Comparison of ENCODE assay signal across 17 cellular contexts in the genomic region with DNA sequence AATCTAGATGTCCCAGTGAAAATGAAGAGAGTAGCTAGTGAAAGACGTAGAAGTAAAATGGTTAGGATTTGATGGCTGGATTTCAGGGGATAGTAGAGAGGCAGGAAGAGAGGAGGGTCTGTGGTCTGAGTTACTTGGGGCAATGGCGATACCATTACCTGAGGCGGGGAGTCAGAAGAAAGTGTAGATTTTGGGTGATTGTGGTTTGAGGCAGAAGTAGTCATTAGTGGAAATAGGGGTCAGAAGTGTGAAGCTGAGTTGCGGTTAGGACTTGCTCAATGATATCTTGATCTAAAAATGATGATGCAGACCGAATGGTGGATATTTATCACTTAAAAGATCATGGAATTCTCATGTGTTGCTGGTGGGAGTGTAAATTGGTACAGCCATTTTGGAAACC. TPM values are rescaled to one million over a fixed set of nuclear protein-coding genes. Genes with fewer than 3 reads are reported as not detected.
DNase-seq lines count a peak whose midpoint lies in the region; ATAC-seq and TF ChIP-seq lines count a peak whose summit lies in the region.
"Had no signal": no experiment of that assay in that cellular context is flagged by ENCODE, and none has a peak within 500 bp of the region (broad histone marks: within the 10 kb centered on the region; RNA-seq: fewer than 3 reads in every experiment).

No MANE protein-coding gene starts in this region.

- peak in 1 of 2 donors; percentile 47 for ATAC-seq in activated naive CD4-positive, alpha-beta T cell treated with anti-CD3 and anti-CD28 coated beads, Interleukin-2, amount 50 U/mL, for 72 hours
- ATAC-seq in T-cell (replicated peaks in 1 of 4) (no peak), GM19467 (IDR thresholded peaks at IDR 0.05; ENCODE audit: unreplicated experiment) (no peak)
- ATAC-seq in effector memory CD8-positive, alpha-beta T cell (replicated peaks), result peak; percentile 69
- peak; percentile 96 for ATAC-seq in stimulated activated effector memory CD8-positive, alpha-beta T cell treated with anti-CD3 and anti-CD28 coated beads, Interleukin-12 subunit alpha, Interleukin-12 subunit beta, amount 100 ng/mL, for 72 hours
- ATAC-seq: PC-3 had no signal

- H3K4me3 Mint-ChIP-seq in T-cell, result no peak overlapping the region
- H3K4me3 Mint-ChIP-seq in effector memory CD8-positive, alpha-beta T cell, result peak overlapping the region; percentile 6 to 22
- H3K4me3 Mint-ChIP-seq in stimulated activated effector memory CD8-positive, alpha-beta T cell treated with anti-CD3 and anti-CD28 coated beads, Interleukin-12 subunit alpha, Interleukin-12 subunit beta, amount 100 ng/mL, for 72 hours, result no peak overlapping the region
- H3K4me3 Mint-ChIP-seq: HFFc6 had no signal

- H3K27ac Mint-ChIP-seq in activated naive CD4-positive, alpha-beta T cell treated with anti-CD3 and anti-CD28 coated beads, Interleukin-2, amount 50 U/mL, for 72 hours, result peak overlapping the region; percentile 23 to 24
- peak overlapping the region; percentile 10 to 13 for H3K27ac Mint-ChIP-seq in T-cell
- H3K27ac Mint-ChIP-seq in effector memory CD8-positive, alpha-beta T cell, result peak overlapping the region; percentile 1 to 13
- H3K27ac Mint-ChIP-seq in stimulated activated effector memory CD8-positive, alpha-beta T cell treated with anti-CD3 and anti-CD28 coated beads, Interleukin-12 subunit alpha, Interleukin-12 subunit beta, amount 100 ng/mL, for 72 hours, result peak overlapping the region; percentile 35
- H3K27ac Mint-ChIP-seq: HFFc6 had no signal

- TF ChIP-seq CTCF in testis (IDR thresholded peaks at IDR 0.05), result no peak

- no peaks in the 10 kb centered on the region for H3K9me3 Mint-ChIP-seq in activated naive CD4-positive, alpha-beta T cell treated with anti-CD3 and anti-CD28 coated beads, Interleukin-2, amount 50 U/mL, for 72 hours
- H3K9me3 Mint-ChIP-seq in T-cell, result no peaks in the 10 kb centered on the region
- no peaks in the 10 kb centered on the region for H3K9me3 Mint-ChIP-seq in effector memory CD8-positive, alpha-beta T cell
- no peaks in the 10 kb centered on the region for H3K9me3 Mint-ChIP-seq in stimulated activated effector memory CD8-positive, alpha-beta T cell treated with anti-CD3 and anti-CD28 coated beads, Interleukin-12 subunit alpha, Interleukin-12 subunit beta, amount 100 ng/mL, for 72 hours
- H3K9me3 Mint-ChIP-seq: HFFc6 had no signal

- H3K27ac ChIP-seq in testis, result no peak overlapping the region
- H3K27ac ChIP-seq: BLaER1 treated with 17β-estradiol and CSF1 and Interleukin-3, amounts not matched to agents 10 nM and 100 nM; RWPE1 had no signal

- peaks cover 6 to 10% (median 8%) of the 10 kb centered on the region in 3 donors for H3K4me1 Mint-ChIP-seq in T-cell
- H3K4me1 Mint-ChIP-seq in effector memory CD8-positive, alpha-beta T cell (ENCODE audit: low read depth in 2 of 2), result peaks cover 10 to 20% of the 10 kb centered on the region in 2 donors
- peaks cover 12% of the 10 kb centered on the region for H3K4me1 Mint-ChIP-seq in stimulated activated effector memory CD8-positive, alpha-beta T cell treated with anti-CD3 and anti-CD28 coated beads, Interleukin-12 subunit alpha, Interleukin-12 subunit beta, amount 100 ng/mL, for 72 hours

- 97% methylated on average over 5 of the region's 5 CpGs for WGBS in testis, 2 donors

- H3K36me3 ChIP-seq in testis (ENCODE audit: low read depth, missing control alignments), result no peaks in the 10 kb centered on the region

- H3K4me3 ChIP-seq in testis, result no peak overlapping the region
- H3K4me3 ChIP-seq: BLaER1 treated with 17β-estradiol and CSF1 and Interleukin-3, amounts not matched to agents 10 nM and 100 nM had no signal

- DNase-seq in activated naive CD4-positive, alpha-beta T cell treated with anti-CD3 and anti-CD28 coated beads, Interleukin-2, amount 50 U/mL, for 72 hours (ENCODE audit: low spot score in 2 of 2), result no peak
- DNase-seq in activated naive CD4-positive, alpha-beta T cell treated with anti-CD3 and anti-CD28 coated beads, Interleukin-2, amount 50 U/mL, for 16 hours, result no peak
- no peak for DNase-seq in T-cell
- no peak for DNase-seq in effector memory CD8-positive, alpha-beta T cell
- no peak for DNase-seq in stimulated activated effector memory CD8-positive, alpha-beta T cell treated with anti-CD3 and anti-CD28 coated beads, Interleukin-12 subunit alpha, Interleukin-12 subunit beta, amount 100 ng/mL, for 72 hours (ENCODE audit: low spot score in 2 of 2)
- no peak for DNase-seq in testis
- DNase-seq: Caco-2, H7, HFFc6, KBM-7, NCI-H1105, NCI-H2081 treated with DMSO at 0.1 percent for 48 hours, NCI-H524, PC-3 had no signal

- H3K9me3 ChIP-seq in testis, result no peaks in the 10 kb centered on the region
- H3K9me3 ChIP-seq: Caco-2 had no signal

- POLR2A ChIA-PET in T-cell (lab: Charles Lee), result no interaction called here

- no peak for TF ChIP-seq POLR2A in testis (IDR thresholded peaks at IDR 0.05)

- intact Hi-C loops in testis (cut with DNase I; ENCODE audit: low total_unique reads), result no loop called here

- peaks cover 19 to 22% of the 10 kb centered on the region in 2 donors for H3K36me3 Mint-ChIP-seq in activated naive CD4-positive, alpha-beta T cell treated with anti-CD3 and anti-CD28 coated beads, Interleukin-2, amount 50 U/mL, for 72 hours
- H3K36me3 Mint-ChIP-seq in T-cell, result peaks cover 58% of the 10 kb centered on the region
- peaks cover 28% of the 10 kb centered on the region for H3K36me3 Mint-ChIP-seq in effector memory CD8-positive, alpha-beta T cell (ENCODE audit: insufficient read depth)
- H3K36me3 Mint-ChIP-seq in stimulated activated effector memory CD8-positive, alpha-beta T cell treated with anti-CD3 and anti-CD28 coated beads, Interleukin-12 subunit alpha, Interleukin-12 subunit beta, amount 100 ng/mL, for 72 hours, result peaks cover 96% of the 10 kb centered on the region

- CTCF ChIA-PET in T-cell (lab: Charles Lee), result no interaction called here

- H3K27me3 ChIP-seq in testis, result no peaks in the 10 kb centered on the region
- H3K27me3 ChIP-seq: BLaER1 treated with 17β-estradiol and CSF1 and Interleukin-3, amounts not matched to agents 10 nM and 100 nM had no signal

- no peaks in the 10 kb centered on the region for H3K27me3 Mint-ChIP-seq in T-cell
- no peaks in the 10 kb centered on the region for H3K27me3 Mint-ChIP-seq in effector memory CD8-positive, alpha-beta T cell

- peaks cover 3% of the 10 kb centered on the region for H3K4me1 ChIP-seq in testis
- H3K4me1 ChIP-seq: Caco-2 had no signal

RNA-seq across cellular contexts. Expression of a gene that starts 41.0 kb away (rescaled TPM):
- total RNA-seq in activated naive CD4-positive, alpha-beta T cell treated with anti-CD3 and anti-CD28 coated beads, Interleukin-2, amount 50 U/mL, for 72 hours, result 10 to 100 TPM; 41.7 to 51.5 TPM
- total RNA-seq in T-cell, result 10 to 100 TPM; 28.9 to 37.2 (median 32.9) TPM
- total RNA-seq in testis, result 10 to 100 TPM; 61.2 to 77.3 TPM
- polyA plus RNA-seq in testis (ENCODE audit: insufficient read depth, low read depth, low replicate concordance), result 34.1 TPM

Comparison
In these comparisons a context has a peak if more than half of its experiments do, and no peak if none do; other contexts are left out.
1. ATAC-seq: peak in effector memory CD8-positive, alpha-beta T cell (single experiment) and stimulated activated effector memory CD8-positive, alpha-beta T cell treated with anti-CD3 and anti-CD28 coated beads, Interleukin-12 subunit alpha, Interleukin-12 subunit beta, amount 100 ng/mL, for 72 hours (single experiment); none in T-cell (0 of 4) and GM19467 (single experiment).
2. H3K4me3 Mint-ChIP-seq: peak in effector memory CD8-positive, alpha-beta T cell (2 of 2); none in T-cell (0 of 3) and stimulated activated effector memory CD8-positive, alpha-beta T cell treated with anti-CD3 and anti-CD28 coated beads, Interleukin-12 subunit alpha, Interleukin-12 subunit beta, amount 100 ng/mL, for 72 hours (single experiment).
3. Peak in every context shown above with its lines, with median percentiles within 50 percentile points of each other: H3K27ac Mint-ChIP-seq.